In genomic region chr15:52436971-52437370, GRCh38 we compare ENCODE assay signal across 14 cellular contexts.
"Had no signal": no experiment of that assay in that cellular context is flagged by ENCODE, and none has a peak within 500 bp of the region (broad histone marks: within the 10 kb centered on the region; RNA-seq: fewer than 3 reads in every experiment).

No MANE protein-coding gene starts in this region.

- H3K27ac ChIP-seq: brain microvascular endothelial cell, tibial nerve, uterus had no signal

- H3K4me3 ChIP-seq: tibial nerve, uterus had no signal

- DNase-seq: activated CD4-positive, alpha-beta T cell treated with anti-CD3 and anti-CD28 coated beads, Interleukin-2, amount 10 ng/mL, durations not matched to agents 7 days and 5 days; activated CD8-positive, alpha-beta memory T cell treated with anti-CD3 and anti-CD28 coated beads for 24 hours; activated naive CD8-positive, alpha-beta T cell treated with anti-CD3 and anti-CD28 coated beads for 36 hours; anterior cingulate cortex; brain microvascular endothelial cell; effector CD8-positive, alpha-beta T cell; islet precursor cell; stimulated activated CD4-positive, alpha-beta T cell treated with anti-CD3 and anti-CD28 coated beads, Interleukin-15, amount 100 ng/mL, for 24 hours; stimulated activated CD4-positive, alpha-beta T cell treated with anti-CD3 and anti-CD28 coated beads, Interleukin-4, amount 100 ng/mL, for 1 hour; stimulated activated naive CD4-positive, alpha-beta T cell; substantia nigra; uterus had no signal

- H3K27me3 ChIP-seq: brain microvascular endothelial cell, tibial nerve, uterus had no signal

- FAIRE-seq: endothelial cell of umbilical vein had no signal

- H3K36me3 ChIP-seq: brain microvascular endothelial cell, tibial nerve, uterus had no signal

- H3K9me3 ChIP-seq: tibial nerve, uterus had no signal
